Comparison of ENCODE assay signal across 1 cellular context in genomic region chr6:138987299-138987642, GRCh38.
TF ChIP-seq lines count a peak whose summit lies in the region.

No MANE protein-coding gene starts in this region.

TF ChIP-seq in GM23338, 12 proteins besides CTCF, POLR2A, EP300 and RAD21 (continued from another document):
- TF ChIP-seq, protein P1, sequence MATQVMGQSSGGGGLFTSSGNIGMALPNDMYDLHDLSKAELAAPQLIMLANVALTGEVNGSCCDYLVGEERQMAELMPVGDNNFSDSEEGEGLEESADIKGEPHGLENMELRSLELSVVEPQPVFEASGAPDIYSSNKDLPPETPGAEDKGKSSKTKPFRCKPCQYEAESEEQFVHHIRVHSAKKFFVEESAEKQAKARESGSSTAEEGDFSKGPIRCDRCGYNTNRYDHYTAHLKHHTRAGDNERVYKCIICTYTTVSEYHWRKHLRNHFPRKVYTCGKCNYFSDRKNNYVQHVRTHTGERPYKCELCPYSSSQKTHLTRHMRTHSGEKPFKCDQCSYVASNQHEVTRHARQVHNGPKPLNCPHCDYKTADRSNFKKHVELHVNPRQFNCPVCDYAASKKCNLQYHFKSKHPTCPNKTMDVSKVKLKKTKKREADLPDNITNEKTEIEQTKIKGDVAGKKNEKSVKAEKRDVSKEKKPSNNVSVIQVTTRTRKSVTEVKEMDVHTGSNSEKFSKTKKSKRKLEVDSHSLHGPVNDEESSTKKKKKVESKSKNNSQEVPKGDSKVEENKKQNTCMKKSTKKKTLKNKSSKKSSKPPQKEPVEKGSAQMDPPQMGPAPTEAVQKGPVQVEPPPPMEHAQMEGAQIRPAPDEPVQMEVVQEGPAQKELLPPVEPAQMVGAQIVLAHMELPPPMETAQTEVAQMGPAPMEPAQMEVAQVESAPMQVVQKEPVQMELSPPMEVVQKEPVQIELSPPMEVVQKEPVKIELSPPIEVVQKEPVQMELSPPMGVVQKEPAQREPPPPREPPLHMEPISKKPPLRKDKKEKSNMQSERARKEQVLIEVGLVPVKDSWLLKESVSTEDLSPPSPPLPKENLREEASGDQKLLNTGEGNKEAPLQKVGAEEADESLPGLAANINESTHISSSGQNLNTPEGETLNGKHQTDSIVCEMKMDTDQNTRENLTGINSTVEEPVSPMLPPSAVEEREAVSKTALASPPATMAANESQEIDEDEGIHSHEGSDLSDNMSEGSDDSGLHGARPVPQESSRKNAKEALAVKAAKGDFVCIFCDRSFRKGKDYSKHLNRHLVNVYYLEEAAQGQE (IDR thresholded peaks at IDR 0.05; ENCODE audit: unreplicated experiment), result no peak
- TF ChIP-seq EZH2 (IDR thresholded peaks at IDR 0.05; ENCODE audit: low read depth, unreplicated experiment), result no peak
- no peak for TF ChIP-seq ZNF331 (CRISPR knock-in tag; IDR thresholded peaks at IDR 0.05; ENCODE audit: low read depth)
- TF ChIP-seq CREB1 (CRISPR knock-in tag; IDR thresholded peaks at IDR 0.05; ENCODE audit: low read depth), result no peak
- TF ChIP-seq POLR2AphosphoS5 (IDR thresholded peaks at IDR 0.05; ENCODE audit: low read depth), result no peak
- TF ChIP-seq EZH2phosphoT487 (IDR thresholded peaks at IDR 0.05; ENCODE audit: unreplicated experiment), result no peak
- no peak for TF ChIP-seq ZNF114 (CRISPR knock-in tag; IDR thresholded peaks at IDR 0.05)
TF ChIP-seq in GM23338: peak in this region for 0.
